In the genomic region with DNA sequence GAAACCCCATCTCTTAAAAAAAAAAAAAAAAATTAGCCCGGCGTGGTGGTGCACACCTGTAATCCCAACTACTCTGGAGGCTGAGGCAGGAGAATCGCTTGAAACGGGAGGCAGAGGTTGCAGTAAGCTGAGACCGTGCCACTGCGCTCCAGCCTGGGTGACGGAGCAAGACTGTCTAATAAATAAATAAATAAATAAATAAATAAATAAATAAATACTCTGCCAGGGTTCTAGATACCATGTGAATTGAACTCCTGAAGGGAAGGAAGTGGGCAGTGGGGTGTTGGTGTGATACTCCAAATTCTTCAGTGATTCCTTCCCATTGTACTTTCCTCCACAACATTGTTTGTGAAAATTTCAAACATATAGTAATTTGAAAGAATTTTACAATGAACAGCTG, we compare ENCODE assay signal across 28 cellular contexts.
"Had no signal": no experiment of that assay in that cellular context is flagged by ENCODE, and none has a peak within 500 bp of the region (broad histone marks: within the 10 kb centered on the region; RNA-seq: fewer than 3 reads in every experiment).

No MANE protein-coding gene starts in this region.

- H3K27me3 Mint-ChIP-seq: dendritic cell treated with granulocyte-macrophage colony-stimulating factor and Interleukin-4, amounts not matched to agents 40 ng/mL and 50 ng/mL, for 4 days; effector memory CD8-positive, alpha-beta T cell had no signal

- H3K9me3 ChIP-seq: colonic mucosa, esophagus muscularis mucosa, esophagus squamous epithelium, gastrocnemius medialis, gastroesophageal sphincter, heart left ventricle, heart right ventricle had no signal

- H3K27ac ChIP-seq: colonic mucosa, coronary artery, dorsolateral prefrontal cortex, epithelial cell of prostate, esophagus muscularis mucosa, esophagus squamous epithelium, foreskin keratinocyte, gastrocnemius medialis, gastroesophageal sphincter, heart left ventricle, heart right ventricle, hepatocyte had no signal

- H3K4me3 Mint-ChIP-seq: dendritic cell treated with granulocyte-macrophage colony-stimulating factor and Interleukin-4, amounts not matched to agents 40 ng/mL and 50 ng/mL, for 4 days; effector memory CD8-positive, alpha-beta T cell; endodermal cell had no signal

- H3K4me3 ChIP-seq: colonic mucosa, coronary artery, dorsolateral prefrontal cortex, esophagus muscularis mucosa, esophagus squamous epithelium, gastrocnemius medialis, gastroesophageal sphincter, heart left ventricle, heart right ventricle, hepatocyte had no signal

- ATAC-seq: effector memory CD8-positive, alpha-beta T cell; esophagus mucosa; foreskin keratinocyte; gastrocnemius medialis; gastroesophageal sphincter; heart left ventricle; heart right ventricle had no signal

- H3K36me3 ChIP-seq: colonic mucosa, esophagus muscularis mucosa, esophagus squamous epithelium, gastrocnemius medialis, gastroesophageal sphincter, heart left ventricle, heart right ventricle had no signal

- FAIRE-seq: endometrium, frontal cortex had no signal

- H3K4me2 ChIP-seq: hepatocyte had no signal

- H3K4me1 ChIP-seq: colonic mucosa, esophagus squamous epithelium, foreskin keratinocyte, gastrocnemius medialis had no signal

- DNase-seq: colonic mucosa; cortex of kidney; dermis blood vessel endothelial cell; dorsolateral prefrontal cortex; effector CD4-positive, alpha-beta T cell; effector CD8-positive, alpha-beta T cell; effector memory CD4-positive, alpha-beta T cell; effector memory CD8-positive, alpha-beta T cell; endodermal cell; erythroblast; esophagus squamous epithelium; foreskin fibroblast; foreskin keratinocyte; foreskin melanocyte; gastrocnemius medialis; glutamatergic neuron; head of caudate nucleus; heart left ventricle; heart right ventricle had no signal

- H3K27ac Mint-ChIP-seq: dendritic cell treated with granulocyte-macrophage colony-stimulating factor and Interleukin-4, amounts not matched to agents 40 ng/mL and 50 ng/mL, for 4 days; effector memory CD8-positive, alpha-beta T cell; endodermal cell had no signal

- H3K9me3 Mint-ChIP-seq: dendritic cell treated with granulocyte-macrophage colony-stimulating factor and Interleukin-4, amounts not matched to agents 40 ng/mL and 50 ng/mL, for 4 days; endodermal cell had no signal
